Comparison of ENCODE assay signal across 13 cellular contexts in the genomic region with DNA sequence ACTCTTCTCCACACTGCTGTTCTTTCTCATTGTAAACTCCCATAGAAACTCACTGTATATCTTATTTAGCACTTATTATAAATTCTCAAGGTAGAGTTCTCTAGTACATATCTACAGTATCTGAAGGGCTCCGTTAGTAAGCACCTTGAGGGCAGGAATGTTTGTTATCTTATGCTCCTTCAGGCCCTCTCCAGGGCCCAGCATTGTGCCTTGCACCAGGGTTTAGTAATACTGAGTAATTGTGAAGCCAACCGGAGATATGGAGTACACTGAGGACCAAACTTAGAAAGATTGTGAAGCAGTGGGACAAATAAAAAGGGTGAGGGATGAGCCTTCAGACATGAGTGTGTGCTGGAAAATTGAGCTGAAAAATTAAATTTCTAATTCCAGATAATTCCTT. TPM values are rescaled to one million over a fixed set of nuclear protein-coding genes. Genes with fewer than 3 reads are reported as not detected.
DNase-seq lines count a peak whose midpoint lies in the region; ATAC-seq and TF ChIP-seq lines count a peak whose summit lies in the region.
"Had no signal": no experiment of that assay in that cellular context is flagged by ENCODE, and none has a peak within 500 bp of the region (broad histone marks: within the 10 kb centered on the region; RNA-seq: fewer than 3 reads in every experiment).

No MANE protein-coding gene starts in this region.

- RAD21 ChIA-PET in HCT116 (lab: Charles Lee; ENCODE audit: low non-redundant PET in 1 of 2, low total read pairs in 2 of 2, uncharacterized antibody in 2 of 2, unreplicated experiment in 2 of 2), result interaction anchor here in 1 of 2 experiments (0.7 kb wide), 1 partner anchor 32 kb away, joined by 3 read pairs; no protein-coding TSS in a partner anchor

- no peaks in the 10 kb centered on the region for H3K9me3 ChIP-seq in HCT116 (ENCODE audit: control insufficient read depth in 1 of 2, insufficient read depth in 1 of 2, low read depth in 1 of 2, low read length in 2 of 2)
- H3K9me3 ChIP-seq in adrenal gland (replicated peaks in 1 of 3), result no peaks in the 10 kb centered on the region
- no peaks in the 10 kb centered on the region for H3K9me3 ChIP-seq in liver (ENCODE audit: control insufficient read depth in 4 of 4, low read length in 3 of 4)
- H3K9me3 ChIP-seq in stomach, result no peaks in the 10 kb centered on the region

- no peaks in the 10 kb centered on the region for H4K20me1 ChIP-seq in HCT116 (ENCODE audit: insufficient read depth)

- ATAC-seq in HCT116, result peak; percentile 2; the same call in 1 of the 2 replicates
- ATAC-seq in HG03469 (IDR thresholded peaks at IDR 0.05; ENCODE audit: unreplicated experiment), result no peak
- no peak for ATAC-seq in HG02970 (IDR thresholded peaks at IDR 0.05; ENCODE audit: low FRiP score, unreplicated experiment)
- no peak for ATAC-seq in HG03378 (IDR thresholded peaks at IDR 0.05; ENCODE audit: unreplicated experiment)

- TF ChIP-seq POLR2A in HCT116 (IDR thresholded peaks at IDR 0.05; ENCODE audit: borderline replicate concordance, extremely low read depth, insufficient read depth, insufficient read length), result no peak
- no peak for TF ChIP-seq POLR2A in adrenal gland (IDR thresholded peaks at IDR 0.05)
- no peak for TF ChIP-seq POLR2A in stomach (IDR thresholded peaks at IDR 0.05)

- POLR2A ChIA-PET in HCT116 (lab: Charles Lee) (interaction anchor here (1.1 to 2.4 kb wide), 3 partner anchors 10 to 35 kb away, joined by 4 to 17 read pairs (median 4); a partner anchor contains a TSS), HEK293T (lab: Yijun Ruan, JAX) (interaction anchor here (5.1 kb wide), 1 partner anchor 39 kb away, joined by 29 read pairs; a partner anchor contains a TSS)

- H3K9ac ChIP-seq in HCT116 (ENCODE audit: low read length) (peak overlapping the region; percentile 11), liver (ENCODE audit: low read depth in 1 of 2, low read length in 2 of 2) (no peak overlapping the region)
- H3K9ac ChIP-seq: KMS-11 had no signal

- WGBS in adrenal gland, 4 donors, result 81 to 88% (median 83%) methylated on average over 2 of the region's 2 CpGs
- WGBS in liver, result 81% methylated on average over 2 of the region's 2 CpGs
- 45 to 62% (median 52%) methylated on average over 2 of the region's 2 CpGs for WGBS in stomach, 5 donors

- H3K79me2 ChIP-seq in HCT116 (ENCODE audit: insufficient read depth, low read length), result peaks cover 84% of the 10 kb centered on the region

- H3K9me2 ChIP-seq in HCT116 (ENCODE audit: insufficient read depth), result no peaks in the 10 kb centered on the region

- CTCF ChIA-PET in HCT116 (lab: Charles Lee) (no interaction called here), HEK293T (lab: Yijun Ruan, JAX) (no interaction called here)

- no peak overlapping the region for H2AFZ ChIP-seq in HCT116 (ENCODE audit: low read depth, low read length, poor library complexity, severe bottlenecking)

- TF ChIP-seq CTCF in HCT116 (IDR thresholded peaks at IDR 0.05 in 2 of 3, conservative IDR thresholded peaks at IDR 0.05 in 1 of 3; ENCODE audit: borderline replicate concordance in 1 of 3, insufficient read depth in 1 of 3, low read depth in 2 of 3, low read length in 2 of 3) (no peak), adrenal gland (IDR thresholded peaks at IDR 0.05) (no peak), liver (IDR thresholded peaks at IDR 0.05; ENCODE audit: low read depth, low read length, missing input control) (no peak), stomach (IDR thresholded peaks at IDR 0.05) (no peak)

- no peak for TF ChIP-seq EP300 in stomach (IDR thresholded peaks at IDR 0.05)

- H3K27me3 ChIP-seq in HCT116 (ENCODE audit: insufficient read depth, low read length) (no peaks in the 10 kb centered on the region), adrenal gland (no peaks in the 10 kb centered on the region), liver (ENCODE audit: control insufficient read depth in 4 of 4, insufficient read depth in 4 of 4, low read length in 3 of 4) (no peaks in the 10 kb centered on the region), stomach (no peaks in the 10 kb centered on the region)

- H3K4me2 ChIP-seq in HCT116 (ENCODE audit: low read length), result peak overlapping the region; percentile 70
- H3K4me2 ChIP-seq: KMS-11 had no signal

- DNase-seq in HCT116 (ENCODE audit: low read depth, low spot score), result no peak
- no peak for DNase-seq in adrenal gland
- DNase-seq in stomach, result no peak
- DNase-seq in HEK293T (ENCODE audit: extremely low spot score), result no peak
- DNase-seq: H7, SIG-M5 had no signal

- H3K4me3 ChIP-seq in HCT116 (replicated peaks in 1 of 2; ENCODE audit: low read depth in 1 of 2, low read length in 2 of 2), result peak overlapping the region; percentile 3 to 27; a peak in 2 of 4 replicates
- no peak overlapping the region for H3K4me3 ChIP-seq in adrenal gland
- H3K4me3 ChIP-seq in liver (ENCODE audit: low read depth in 1 of 3, low read length in 3 of 3), result no peak overlapping the region
- no peak overlapping the region for H3K4me3 ChIP-seq in stomach

- H3K27ac ChIP-seq in HCT116 (ENCODE audit: low read depth, low read length) (peak overlapping the region; percentile 64), adrenal gland (peak overlapping the region in 4 of 5 donors; percentile 14 to 72 (median 44)), liver (ENCODE audit: low read depth in 1 of 2, low read length in 2 of 2) (peak overlapping the region; percentile 45 to 69), stomach (peak overlapping the region; percentile 8 to 77 (median 42))
- H3K27ac ChIP-seq: KMS-11 had no signal

- H3K4me1 ChIP-seq in HCT116 (ENCODE audit: control insufficient read depth in 1 of 2, insufficient read depth in 2 of 2, low read length in 2 of 2) (peaks cover 89 to 100% of the 10 kb centered on the region in 2 experiments), adrenal gland (replicated peaks in 1 of 2) (peaks cover 9 to 24% of the 10 kb centered on the region in 2 donors), liver (ENCODE audit: control insufficient read depth in 4 of 4, insufficient read depth in 4 of 4, low read length in 3 of 4) (peaks cover 12 to 53% (median 35%) of the 10 kb centered on the region in 4 donors), stomach (peaks cover 9 to 38% (median 24%) of the 10 kb centered on the region in 4 donors)

- H3K36me3 ChIP-seq in HCT116 (ENCODE audit: control insufficient read depth in 1 of 2, insufficient read depth in 2 of 2, low read length in 2 of 2), result peaks cover 0 to 4% of the 10 kb centered on the region in 2 experiments; a peak in 2 of 4 replicates
- no peaks in the 10 kb centered on the region for H3K36me3 ChIP-seq in adrenal gland (replicated peaks in 1 of 2)
- no peaks in the 10 kb centered on the region for H3K36me3 ChIP-seq in liver (ENCODE audit: control insufficient read depth in 4 of 4, insufficient read depth in 3 of 4, low read depth in 1 of 4, low read length in 3 of 4)
- no peaks in the 10 kb centered on the region for H3K36me3 ChIP-seq in stomach

- intact Hi-C loops in HCT116 (cut with micrococcal nuclease), result loop anchor here (1.0 kb wide), 1 partner anchor 39 kb away; a partner anchor contains a TSS
- intact Hi-C loops in adrenal gland (cut with DNase I), result no loop called here
- intact Hi-C loops in stomach (cut with DNase I; ENCODE audit: low total_unique reads), result no loop called here

- BruUV-seq in HCT116 (replicated peaks; lab: Mats Ljungman, UMichigan), result no TSS peak

- TF ChIP-seq RAD21 in HCT116 (IDR thresholded peaks at IDR 0.05; ENCODE audit: low read depth) (no peak), liver (IDR thresholded peaks at IDR 0.05) (no peak)

TF ChIP-seq in HCT116, 20 proteins besides CTCF, POLR2A, EP300 and RAD21 (continues in another document):
- TF ChIP-seq ZNF274 (IDR thresholded peaks at IDR 0.05; ENCODE audit: low read depth, low read length), result no peak
- TF ChIP-seq EGR1 (IDR thresholded peaks at IDR 0.05; ENCODE audit: low read depth), result no peak
- TF ChIP-seq CEBPB (IDR thresholded peaks at IDR 0.05; ENCODE audit: low read depth), result no peak

TF ChIP-seq in liver, 16 proteins besides CTCF, POLR2A, EP300 and RAD21:
- TF ChIP-seq, protein P1, sequence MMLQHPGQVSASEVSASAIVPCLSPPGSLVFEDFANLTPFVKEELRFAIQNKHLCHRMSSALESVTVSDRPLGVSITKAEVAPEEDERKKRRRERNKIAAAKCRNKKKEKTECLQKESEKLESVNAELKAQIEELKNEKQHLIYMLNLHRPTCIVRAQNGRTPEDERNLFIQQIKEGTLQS (IDR thresholded peaks at IDR 0.05), result no peak

TF ChIP-seq in HEK293T, 16 proteins besides CTCF, POLR2A, EP300 and RAD21:
- TF ChIP-seq L3MBTL2 (conservative IDR thresholded peaks at IDR 0.05), result no peak
- no peak for TF ChIP-seq SUZ12 (IDR thresholded peaks at IDR 0.05)
- no peak for TF ChIP-seq ELF4 (IDR thresholded peaks at IDR 0.05)

RNA-seq across cellular contexts. Expression of a gene that starts 26.4 kb away (rescaled TPM):
- total RNA-seq in HCT116 (2021; ENCODE audit: unreplicated experiment) (42.2 TPM), adrenal gland (10 to 100 TPM; 10.5 to 30.8 (median 18.5) TPM), liver (1 to 10 TPM; 4.5 to 8.4 TPM), stomach (100 to 1,000 TPM in 1 of 5 donors, 10 to 100 TPM in 2, 1 to 10 TPM in 2; 6.4 to 269 (median 12.6) TPM)
- polyA plus RNA-seq in HCT116 (2012), result 21.7 and 27.6 TPM in 2 replicates
- polyA plus RNA-seq in adrenal gland (1 to 10 TPM; 5.9 to 9.8 (median 7.5) TPM), liver (1 to 10 TPM; 4.1 to 5.8 TPM), stomach (1 to 10 TPM in 2 of 3 donors, under 1 TPM in 1; 0.92 to 3.3 (median 2.0) TPM)
- polyA plus RNA-seq: AG04450, BJ had no signal

RNA-seq across cellular contexts. Expression of a gene that starts 38.9 kb away (rescaled TPM):
- total RNA-seq in HCT116 (2021; ENCODE audit: unreplicated experiment) (118 TPM), adrenal gland (100 to 1,000 TPM in 2 of 8 donors, 10 to 100 TPM in 6; 65.5 to 118 (median 90.3) TPM), liver (10 to 100 TPM; 23.3 to 48.1 TPM), stomach (10 to 100 TPM in 3 of 5 donors, 1 to 10 TPM in 2; 6.7 to 51.1 (median 23.3) TPM)
- 121 and 141 TPM in 2 replicates for polyA plus RNA-seq in HCT116 (2012)
- polyA plus RNA-seq in adrenal gland (100 to 1,000 TPM in 1 of 3 donors, 10 to 100 TPM in 2; 58.6 to 178 (median 60.8) TPM), liver (10 to 100 TPM; 32.8 to 59.1 TPM), stomach (10 to 100 TPM; 68.9 to 80.9 (median 78.2) TPM)

Comparison
In these comparisons a context has a peak if more than half of its experiments do, and no peak if none do; other contexts are left out.
1. H3K4me3 ChIP-seq: peak in HCT116 (2 of 2); none in adrenal gland (0 of 4), liver (0 of 3) and stomach (0 of 4).
2. Peak in every context shown above with its lines, with median percentiles within 50 percentile points of each other: H3K27ac ChIP-seq.